Comparison of ENCODE assay signal across 8 cellular contexts in genomic region chr13:40770934-40771618, GRCh38. TPM values are rescaled to one million over a fixed set of nuclear protein-coding genes. Genes with fewer than 3 reads are reported as not detected.
A peak's percentile ranks its signal among the peaks of the same experiment; 100 is the strongest.
DNase-seq lines count a peak whose midpoint lies in the region; ATAC-seq, FAIRE-seq and TF ChIP-seq lines count a peak whose summit lies in the region.

Gene MRPS31 (minus strand): TSS chr13:40771190. CDS start chr13:40771136, 54 bp downstream.

- FAIRE-seq in TTC549 (lab: Jason Lieb, UNC) = peak; percentile 71

- in situ Hi-C loops in gastrocnemius medialis (cut with MboI; ENCODE audit: low sequenced_read_pairs in 4 of 4) = no loop called here

- 0 out of 2 replicates have a peak, but pooled peaks have one; percentile 9 for TF ChIP-seq CTCF in 22Rv1 (IDR thresholded peaks at IDR 0.05)
- peak in 4 of 7 experiments; percentile 7 to 57 (median 34) for TF ChIP-seq CTCF in body of pancreas (IDR thresholded peaks at IDR 0.05)
- peak in 2 of 5 experiments; percentile 11 to 30 for TF ChIP-seq CTCF in gastrocnemius medialis (IDR thresholded peaks at IDR 0.05 in 4 of 5, conservative IDR thresholded peaks at IDR 0.05 in 1 of 5)

- peak within 1 kb of the TSS; percentile 76 for H3K27ac ChIP-seq in 22Rv1
- peak within 1 kb of the TSS; percentile 48 to 85 (median 74) for H3K27ac ChIP-seq in body of pancreas
- H3K27ac ChIP-seq in gastrocnemius medialis = peak within 1 kb of the TSS; percentile 77 to 93 (median 90)

- no peaks in the 10 kb centered on the region for H3K9me3 ChIP-seq in body of pancreas
- no peaks in the 10 kb centered on the region for H3K9me3 ChIP-seq in gastrocnemius medialis

- peaks cover 19% of the 10 kb centered on the region for H3K4me1 ChIP-seq in body of pancreas
- peaks cover 12 to 23% of the 10 kb centered on the region in 2 donors for H3K4me1 ChIP-seq in gastrocnemius medialis

- DNase-seq in NCI-H2107 treated with DMSO at 0.1 percent for 48 hours (lab: John Stamatoyannopoulos, UW; ENCODE audit: unreplicated experiment) (peak; percentile 77), body of pancreas (peak; percentile 96 to 97 (median 96)), iPS DF 4.7 (ENCODE audit: extremely low read depth, low spot score) (peak; percentile 81), gastrocnemius medialis (peak; percentile 89 to 94)

- peak; percentile 85 for ATAC-seq in GM18520 (IDR thresholded peaks at IDR 0.05; ENCODE audit: unreplicated experiment)
- peak; percentile 95 for ATAC-seq in HG03064 (IDR thresholded peaks at IDR 0.05; ENCODE audit: low read depth, unreplicated experiment)
- peak; percentile 100 for ATAC-seq in body of pancreas
- ATAC-seq in gastrocnemius medialis = peak; percentile 93 to 97

- H3K36me3 ChIP-seq in body of pancreas (replicated peaks in 1 of 2; ENCODE audit: insufficient read depth in 1 of 2, low read depth in 2 of 2) (peaks cover 0 to 2% of the 10 kb centered on the region in 2 donors), gastrocnemius medialis (peaks cover 0 to under 1% of the 10 kb centered on the region in 2 donors)

- 0% methylated on average over 39 to 52 of the region's 52 CpGs for WGBS in body of pancreas, 2 donors

- intact Hi-C loops in body of pancreas (cut with DNase I) = no loop called here
- intact Hi-C loops in gastrocnemius medialis (cut with DNase I; ENCODE audit: low total_unique reads) = loop anchor here (2.0 to 5.0 kb wide), 3 partner anchors 18 to 362 kb away; partner anchors contain the start of genes KBTBD6, SLC25A15 and WBP4

- TF ChIP-seq POLR2A in body of pancreas (IDR thresholded peaks at IDR 0.05) = peak; percentile 25 to 79 (median 77)
- TF ChIP-seq POLR2A in gastrocnemius medialis (IDR thresholded peaks at IDR 0.05) = peak; percentile 55 to 61

- no peaks in the 10 kb centered on the region for H3K27me3 ChIP-seq in body of pancreas
- no peaks in the 10 kb centered on the region for H3K27me3 ChIP-seq in gastrocnemius medialis

- peak within 1 kb of the TSS; percentile 59 to 77 for H3K4me3 ChIP-seq in body of pancreas
- H3K4me3 ChIP-seq in gastrocnemius medialis = peak within 1 kb of the TSS; percentile 74 to 95 (median 90)

RNA-seq across cellular contexts. Expression of gene MRPS31, which starts in this region (rescaled TPM):
- 10 to 100 TPM; 10.9 to 11.9 TPM for total RNA-seq in body of pancreas
- total RNA-seq in gastrocnemius medialis = 10 to 100 TPM; 21.0 to 29.5 (median 24.8) TPM

Comparison
In these comparisons a context has a peak if more than half of its experiments do, and no peak if none do; other contexts are left out.
1. Peak in every context shown above with its lines: DNase-seq, ATAC-seq, H3K4me3 ChIP-seq and H3K27ac ChIP-seq.